ENCODE assay signal across 8 cellular contexts in the genomic region with DNA sequence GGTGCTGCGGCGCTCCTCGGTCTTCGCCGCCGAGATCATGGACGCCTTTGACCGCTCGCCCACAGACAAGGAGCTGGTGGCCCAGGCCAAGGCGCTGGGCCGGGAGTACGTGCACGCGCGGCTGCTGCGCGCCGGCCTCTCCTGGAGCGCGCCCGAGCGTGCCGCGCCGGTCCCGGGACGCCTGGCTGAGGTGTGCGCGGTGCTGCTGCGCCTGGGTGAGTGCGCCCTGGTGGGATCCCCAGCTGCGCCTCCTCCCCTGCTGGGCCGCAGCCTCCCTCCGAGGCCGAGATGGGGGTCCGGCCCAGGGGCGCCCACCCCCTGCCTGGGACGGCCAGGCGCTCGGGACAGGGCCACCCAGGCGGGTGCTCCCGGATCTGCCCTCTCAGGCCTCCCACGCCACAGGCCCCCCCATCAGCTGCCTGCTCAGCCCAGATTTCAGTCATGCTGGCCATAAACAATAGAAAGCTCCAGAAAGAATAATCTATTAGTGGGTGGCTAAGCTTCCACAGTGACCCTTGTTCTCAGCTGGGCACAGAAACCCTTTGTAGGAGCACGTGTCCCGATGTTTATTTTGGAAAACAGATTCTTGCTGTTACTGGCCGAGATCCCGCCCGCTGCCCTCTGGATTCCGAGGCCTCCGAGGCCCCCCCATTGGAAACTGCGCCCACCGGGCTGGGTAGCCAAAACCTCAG. TPM values are rescaled to one million over a fixed set of nuclear protein-coding genes. Genes with fewer than 3 reads are reported as not detected.
DNase-seq lines count a peak whose midpoint lies in the region; FAIRE-seq and TF ChIP-seq lines count a peak whose summit lies in the region.

No MANE protein-coding gene starts in this region.

- H3K27ac ChIP-seq in VCaP (peak overlapping the region; percentile 97), fibroblast of lung (ENCODE audit: insufficient read depth, low read length) (peak overlapping the region; percentile 32), muscle layer of colon (ENCODE audit: low read depth, low read length) (peak overlapping the region; percentile 80)

- H2AFZ ChIP-seq in fibroblast of lung (ENCODE audit: low read length), result no peak overlapping the region

- peaks cover 23% of the 10 kb centered on the region for H3K79me2 ChIP-seq in fibroblast of lung (ENCODE audit: control insufficient read depth, insufficient read depth, low read length)

- H4K20me1 ChIP-seq in fibroblast of lung (ENCODE audit: control insufficient read depth, extremely low read depth, insufficient read depth, low read length), result no peaks in the 10 kb centered on the region

- no peak for FAIRE-seq in urothelium cell line (lab: Jason Lieb, UNC)

- H3K9ac ChIP-seq in fibroblast of lung (ENCODE audit: insufficient read depth, low read length) (peak overlapping the region; percentile 72), muscle layer of colon (ENCODE audit: low read length) (peak overlapping the region; percentile 41)

- no peaks in the 10 kb centered on the region for H3K9me3 Mint-ChIP-seq in T-helper 1 cell treated with Interleukin-12 subunit alpha and Interleukin-12 subunit beta and Interleukin-4 antibody, amounts not matched to agents 30 μg/mL and 1 μg/mL, for 36 hours

- DNase-seq in T-helper 1 cell (no peak), fibroblast of lung (ENCODE audit: low read depth in 2 of 2) (peak; percentile 51 to 59), urothelium cell line (ENCODE audit: low spot score) (peak; percentile 76), NCI-H1048 (lab: John Stamatoyannopoulos, UW) (no peak), NCI-H446 treated with DMSO at 0.1 percent for 48 hours (lab: John Stamatoyannopoulos, UW) (no peak)

- no peak overlapping the region for H3K27ac Mint-ChIP-seq in T-helper 1 cell treated with Interleukin-12 subunit alpha and Interleukin-12 subunit beta and Interleukin-4 antibody, amounts not matched to agents 30 μg/mL and 1 μg/mL, for 36 hours

- peaks cover 15% of the 10 kb centered on the region for H3K36me3 ChIP-seq in fibroblast of lung (ENCODE audit: control insufficient read depth, insufficient read depth, low read length)
- peaks cover 16% of the 10 kb centered on the region for H3K36me3 ChIP-seq in muscle layer of colon (ENCODE audit: insufficient read depth, low read length)

- peaks cover 9% of the 10 kb centered on the region for H3K4me1 Mint-ChIP-seq in T-helper 1 cell treated with Interleukin-12 subunit alpha and Interleukin-12 subunit beta and Interleukin-4 antibody, amounts not matched to agents 30 μg/mL and 1 μg/mL, for 36 hours (ENCODE audit: low read depth)

- H3K4me2 ChIP-seq in fibroblast of lung (ENCODE audit: extremely low read depth, insufficient read depth, low read length), result peak overlapping the region; percentile 88

- H3K27me3 Mint-ChIP-seq in T-helper 1 cell treated with Interleukin-12 subunit alpha and Interleukin-12 subunit beta and Interleukin-4 antibody, amounts not matched to agents 30 μg/mL and 1 μg/mL, for 36 hours (ENCODE audit: low read depth), result peaks cover 39% of the 10 kb centered on the region

- peaks cover 16% of the 10 kb centered on the region for H3K4me1 ChIP-seq in fibroblast of lung (ENCODE audit: control insufficient read depth, extremely low read depth, insufficient read depth, low read length)
- H3K4me1 ChIP-seq in muscle layer of colon (ENCODE audit: insufficient read depth, low read length), result peaks cover 48% of the 10 kb centered on the region

- H3K4me3 Mint-ChIP-seq in T-helper 1 cell treated with Interleukin-12 subunit alpha and Interleukin-12 subunit beta and Interleukin-4 antibody, amounts not matched to agents 30 μg/mL and 1 μg/mL, for 36 hours, result peak overlapping the region; percentile 37

- H3K9me3 ChIP-seq in fibroblast of lung (ENCODE audit: control insufficient read depth, insufficient read depth, low read depth, low read length), result no peaks in the 10 kb centered on the region
- H3K9me3 ChIP-seq in muscle layer of colon (ENCODE audit: low read length), result no peaks in the 10 kb centered on the region

- no peaks in the 10 kb centered on the region for H3K27me3 ChIP-seq in fibroblast of lung (ENCODE audit: control insufficient read depth, insufficient read depth, low read length)
- no peaks in the 10 kb centered on the region for H3K27me3 ChIP-seq in muscle layer of colon (ENCODE audit: control insufficient read depth in 1 of 2, insufficient read depth in 2 of 2, low read length in 2 of 2)

- peak overlapping the region; percentile 51 to 69 (median 66) for H3K4me3 ChIP-seq in fibroblast of lung (replicated peaks in 1 of 4; ENCODE audit: control extremely low read depth in 1 of 4, insufficient read depth in 1 of 4, low read depth in 3 of 4, low read length in 4 of 4)
- H3K4me3 ChIP-seq in muscle layer of colon (ENCODE audit: low read depth in 1 of 2, low read length in 2 of 2), result peak overlapping the region; percentile 64 to 91

- TF ChIP-seq CTCF in VCaP (conservative IDR thresholded peaks at IDR 0.05) (no peak), fibroblast of lung (conservative IDR thresholded peaks at IDR 0.05 in 1 of 2, IDR thresholded peaks at IDR 0.05 in 1 of 2; ENCODE audit: low read depth in 1 of 2, low read length in 2 of 2) (no peak)

- no peaks in the 10 kb centered on the region for H3K36me3 Mint-ChIP-seq in T-helper 1 cell treated with Interleukin-12 subunit alpha and Interleukin-12 subunit beta and Interleukin-4 antibody, amounts not matched to agents 30 μg/mL and 1 μg/mL, for 36 hours (ENCODE audit: low read depth)

RNA-seq across cellular contexts. Expression of a gene that starts 1.1 kb away (rescaled TPM):
- total RNA-seq in fibroblast of lung, result 38.5 and 42.4 TPM in 2 replicates
- 14.8 and 21.2 TPM in 2 replicates for polyA plus RNA-seq in fibroblast of lung
- polyA plus RNA-seq in fibroblast of lung (2012), result 27.7 and 32.1 TPM in 2 replicates
- polyA minus RNA-seq in fibroblast of lung (ENCODE audit: low replicate concordance), result 21.0 and 40.2 TPM in 2 replicates

RNA-seq across cellular contexts. Expression of a gene that starts 51.3 kb away (rescaled TPM):
- 131 and 197 TPM in 2 replicates for total RNA-seq in fibroblast of lung
- 168 and 171 TPM in 2 replicates for polyA plus RNA-seq in fibroblast of lung
- 106 and 107 TPM in 2 replicates for polyA plus RNA-seq in fibroblast of lung (2012)
- 1,001 and 1,081 TPM in 2 replicates for polyA minus RNA-seq in fibroblast of lung (ENCODE audit: low replicate concordance)

Comparison
In these comparisons a context has a peak if more than half of its experiments do, and no peak if none do; other contexts are left out.
1. DNase-seq: peak in fibroblast of lung (2 of 2) and urothelium cell line (single experiment); none in T-helper 1 cell (0 of 5), NCI-H1048 (single experiment) and NCI-H446 treated with DMSO at 0.1 percent for 48 hours (single experiment).
2. H3K27ac ChIP-seq: peak in every context shown above with its lines; median percentile 97 in VCaP; 80 in muscle layer of colon; 32 in fibroblast of lung.